Comparison of ENCODE assay signal across 1 cellular context in genomic region chr10:110829721-110830410, GRCh38.
TF ChIP-seq lines count a peak whose summit lies in the region.

No MANE protein-coding gene starts in this region.

TF ChIP-seq in H1, 55 proteins besides CTCF, POLR2A, EP300 and RAD21:
- no peak for TF ChIP-seq KDM5A (IDR thresholded peaks at IDR 0.05; ENCODE audit: low read length)
- no peak for TF ChIP-seq ATF2 (IDR thresholded peaks at IDR 0.05; ENCODE audit: low read length)
- no peak for TF ChIP-seq CTBP2 (IDR thresholded peaks at IDR 0.05; ENCODE audit: borderline replicate concordance, insufficient read depth, insufficient read length, low read length)
- no peak for TF ChIP-seq SP2 (IDR thresholded peaks at IDR 0.05; ENCODE audit: low read length)
- no peak for TF ChIP-seq PHF8 (conservative IDR thresholded peaks at IDR 0.05; ENCODE audit: low read depth, low read length)
- no peak for TF ChIP-seq TAF1 (IDR thresholded peaks at IDR 0.05; ENCODE audit: low read depth, low read length)
- no peak for TF ChIP-seq CBX5 (IDR thresholded peaks at IDR 0.05; ENCODE audit: low read depth, low read length)
- TF ChIP-seq YY1 (IDR thresholded peaks at IDR 0.05; ENCODE audit: low read depth, low read length) = no peak
- TF ChIP-seq SRF (IDR thresholded peaks at IDR 0.05; ENCODE audit: low read depth, low read length) = no peak
- no peak for TF ChIP-seq JUND (IDR thresholded peaks at IDR 0.05; ENCODE audit: low read length)
